ENCODE assay signal across 8 cellular contexts in the genomic region with DNA sequence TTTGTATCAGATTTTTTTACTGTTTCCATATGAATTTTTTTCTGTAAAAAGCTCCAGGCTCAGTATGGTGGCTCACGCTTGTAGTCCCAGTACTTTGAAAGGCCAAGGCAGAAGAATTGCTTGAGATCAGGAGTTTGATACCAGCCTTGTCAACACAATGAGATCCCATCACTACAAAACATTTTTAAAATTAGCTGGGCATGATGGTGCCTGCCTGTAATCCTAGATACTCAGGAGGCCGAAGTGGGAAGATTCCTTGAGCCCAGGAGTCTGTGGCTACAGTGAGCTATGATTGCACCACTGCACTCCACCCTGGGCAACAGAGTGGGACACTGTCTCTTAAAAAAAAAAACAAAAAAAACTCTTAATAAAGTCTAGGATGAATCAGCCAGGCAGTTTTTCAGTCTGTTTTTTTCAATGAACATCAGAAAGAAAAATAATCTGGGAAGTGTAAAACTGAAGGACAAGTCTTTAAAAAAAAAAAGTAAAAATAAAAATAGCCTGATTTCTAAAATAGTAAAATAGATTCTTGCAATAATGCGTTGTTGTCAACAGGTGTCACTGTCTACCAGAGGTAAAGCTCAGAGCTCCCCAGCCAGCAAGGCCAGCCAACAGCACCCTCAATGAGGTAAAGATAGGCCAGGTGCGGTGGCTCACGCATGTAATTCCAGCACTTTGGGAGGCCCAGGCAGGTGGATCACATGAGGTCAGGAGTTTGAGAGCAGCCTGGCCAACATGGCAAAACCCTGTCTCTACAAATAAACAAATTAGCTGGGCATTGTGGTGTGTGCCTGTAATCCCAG. TPM values are rescaled to one million over a fixed set of nuclear protein-coding genes. Genes with fewer than 3 reads are reported as not detected.
DNase-seq lines count a peak whose midpoint lies in the region; ATAC-seq, FAIRE-seq and TF ChIP-seq lines count a peak whose summit lies in the region.

No MANE protein-coding gene starts in this region.

- H3K9me3 Mint-ChIP-seq in Caco-2 (ENCODE audit: unreplicated experiment): no peaks in the 10 kb centered on the region
- H3K9me3 Mint-ChIP-seq in effector memory CD8-positive, alpha-beta T cell: no peaks in the 10 kb centered on the region
- peaks cover 4% of the 10 kb centered on the region for H3K9me3 Mint-ChIP-seq in mesothelial cell of epicardium

- H3K4me1 Mint-ChIP-seq in Caco-2 (ENCODE audit: low read depth, unreplicated experiment): peaks cover 6% of the 10 kb centered on the region
- H3K4me1 Mint-ChIP-seq in effector memory CD8-positive, alpha-beta T cell (ENCODE audit: low read depth in 2 of 2): peaks cover 5 to 6% of the 10 kb centered on the region in 2 donors
- peaks cover 15% of the 10 kb centered on the region for H3K4me1 Mint-ChIP-seq in mesothelial cell of epicardium

- H3K4me3 Mint-ChIP-seq in Caco-2 (ENCODE audit: unreplicated experiment): no peak overlapping the region
- no peak overlapping the region for H3K4me3 Mint-ChIP-seq in effector memory CD8-positive, alpha-beta T cell
- no peak overlapping the region for H3K4me3 Mint-ChIP-seq in mesothelial cell of epicardium

- TF ChIP-seq CTCF in Caco-2 (IDR thresholded peaks at IDR 0.05; ENCODE audit: insufficient read depth in 1 of 2, low read depth in 1 of 2, low read length in 1 of 2, severe bottlenecking in 1 of 2, unreplicated experiment in 1 of 2) (peak; percentile 54 to 62), mesothelial cell of epicardium (IDR thresholded peaks at IDR 0.05; ENCODE audit: unreplicated experiment) (peak; percentile 76), thyroid gland (IDR thresholded peaks at IDR 0.05) (peak; percentile 19 to 76 (median 58))

- no peak overlapping the region for H3K27ac ChIP-seq in thyroid gland

- BruUV-seq in Caco-2 (replicated peaks; lab: Mats Ljungman, UMichigan): no TSS peak

- ATAC-seq in effector memory CD8-positive, alpha-beta T cell (replicated peaks): peak; percentile 87
- no peak for ATAC-seq in HG02884 (IDR thresholded peaks at IDR 0.05; ENCODE audit: unreplicated experiment)

- H3K9me3 ChIP-seq in Caco-2: no peaks in the 10 kb centered on the region
- no peaks in the 10 kb centered on the region for H3K9me3 ChIP-seq in thyroid gland

- H3K27me3 Mint-ChIP-seq in Caco-2 (ENCODE audit: insufficient read depth, unreplicated experiment): peaks cover 8% of the 10 kb centered on the region
- H3K27me3 Mint-ChIP-seq in effector memory CD8-positive, alpha-beta T cell: peaks cover 29 to 52% of the 10 kb centered on the region in 2 donors
- H3K27me3 Mint-ChIP-seq in mesothelial cell of epicardium (ENCODE audit: low read depth): peaks cover 18% of the 10 kb centered on the region

- intact Hi-C loops in Caco-2 (cut with micrococcal nuclease; ENCODE audit: unreplicated experiment) (loop anchor here (1.0 kb wide), 3 partner anchors 110 to 644 kb away; no protein-coding TSS in a partner anchor), thyroid gland (cut with DNase I) (loop anchor here (10.0 kb wide), 1 partner anchor 230 kb away; no protein-coding TSS in a partner anchor)

- no peak for TF ChIP-seq POLR2A in H54 (IDR thresholded peaks at IDR 0.05; ENCODE audit: low read depth, low read length)
- TF ChIP-seq POLR2A in thyroid gland (IDR thresholded peaks at IDR 0.05): no peak

- peak; percentile 48 for FAIRE-seq in H54 (lab: Jason Lieb, UNC)

- CTCF ChIA-PET in Caco-2 (lab: Charles Lee): interaction anchor here (0.7 to 1.3 kb wide), 10 partner anchors 9 to 784 kb away, joined by 3 to 12 read pairs (median 4); a partner anchor contains a TSS

- H3K36me3 ChIP-seq in Caco-2 (ENCODE audit: control insufficient read depth, insufficient read depth, low read length): no peaks in the 10 kb centered on the region
- no peaks in the 10 kb centered on the region for H3K36me3 ChIP-seq in thyroid gland

- H3K36me3 Mint-ChIP-seq in Caco-2 (ENCODE audit: insufficient read depth, unreplicated experiment) (no peaks in the 10 kb centered on the region), mesothelial cell of epicardium (no peaks in the 10 kb centered on the region)
- H3K36me3 Mint-ChIP-seq in effector memory CD8-positive, alpha-beta T cell (ENCODE audit: insufficient read depth): no peaks in the 10 kb centered on the region

- H3K27me3 ChIP-seq in Caco-2 (replicated peaks; ENCODE audit: control insufficient read depth, insufficient read depth, low read length) (no peaks in the 10 kb centered on the region; the same call in 1 of the 2 replicates), thyroid gland (no peaks in the 10 kb centered on the region)

- 28% methylated on average over 5 of the region's 5 CpGs for WGBS in thyroid gland, 2 donors

- POLR2A ChIA-PET in Caco-2 (lab: Charles Lee): interaction anchor here (0.6 to 1.3 kb wide), 4 partner anchors 9 to 112 kb away, joined by 4 to 8 read pairs (median 6); a partner anchor contains a TSS

- H3K4me3 ChIP-seq in Caco-2 (ENCODE audit: low read depth, low read length) (no peak overlapping the region), thyroid gland (replicated peaks in 1 of 3) (no peak overlapping the region)

- DNase-seq in Caco-2 (peak; percentile 54 to 57), H54 (ENCODE audit: insufficient read length, low spot score) (peak; percentile 14), NCI-H345 treated with DMSO at 0.1 percent for 48 hours (lab: John Stamatoyannopoulos, UW; ENCODE audit: unreplicated experiment) (peak; percentile 50), mesothelial cell of epicardium (ENCODE audit: low spot score in 2 of 2, unreplicated experiment in 2 of 2) (no peak), thyroid gland (peak; percentile 40 to 50)
- peak; percentile 31 to 39 for DNase-seq in activated CD4-positive, alpha-beta T cell treated with anti-CD3 and anti-CD28 coated beads, Interleukin-2, amount 50 U/mL, for 4 hours
- DNase-seq in effector memory CD8-positive, alpha-beta T cell: peak; percentile 44 to 48 (median 46)

- H3K27ac Mint-ChIP-seq in Caco-2 (ENCODE audit: unreplicated experiment): no peak overlapping the region
- no peak overlapping the region for H3K27ac Mint-ChIP-seq in effector memory CD8-positive, alpha-beta T cell
- H3K27ac Mint-ChIP-seq in mesothelial cell of epicardium: no peak overlapping the region

- no peaks in the 10 kb centered on the region for H3K4me1 ChIP-seq in Caco-2
- no peaks in the 10 kb centered on the region for H3K4me1 ChIP-seq in thyroid gland

RNA-seq across cellular contexts. Expression of a gene that starts 9.3 kb away (rescaled TPM):
- 25.6 and 26.9 TPM in 2 replicates for total RNA-seq in Caco-2 (2022)
- total RNA-seq in mesothelial cell of epicardium: 29.9 to 33.0 TPM (median 32.6 TPM) in 3 replicates
- total RNA-seq in thyroid gland: 10 to 100 TPM; 44.4 to 58.7 (median 48.7) TPM

RNA-seq across cellular contexts. Expression of a gene that starts 25.7 kb away (rescaled TPM):
- 10.6 and 13.2 TPM in 2 replicates for total RNA-seq in Caco-2 (2022)
- total RNA-seq in mesothelial cell of epicardium: 0.59 to 0.74 TPM (median 0.64 TPM) in 3 replicates
- 10 to 100 TPM in 3 of 4 donors, 1 to 10 TPM in 1; 7.9 to 14.4 (median 11.1) TPM for total RNA-seq in thyroid gland

Comparison
In these comparisons a context has a peak if more than half of its experiments do, and no peak if none do; other contexts are left out.
1. DNase-seq: peak in Caco-2 (2 of 2), H54 (single experiment), NCI-H345 treated with DMSO at 0.1 percent for 48 hours (single experiment), activated CD4-positive, alpha-beta T cell treated with anti-CD3 and anti-CD28 coated beads, Interleukin-2, amount 50 U/mL, for 4 hours (2 of 2), effector memory CD8-positive, alpha-beta T cell (3 of 3) and thyroid gland (2 of 2); none in mesothelial cell of epicardium (0 of 2).
2. Peak in every context shown above with its lines, with median percentiles within 50 percentile points of each other: CTCF ChIP-seq.